Comparison of ENCODE assay signal across 10 cellular contexts in genomic region chr7:150447966-150448788, GRCh38. TPM values are rescaled to one million over a fixed set of nuclear protein-coding genes. Genes with fewer than 3 reads are reported as not detected.
DNase-seq lines count a peak whose midpoint lies in the region; ATAC-seq and TF ChIP-seq lines count a peak whose summit lies in the region.
"Had no signal": no experiment of that assay in that cellular context is flagged by ENCODE, and none has a peak within 500 bp of the region (broad histone marks: within the 10 kb centered on the region; RNA-seq: fewer than 3 reads in every experiment).

No MANE protein-coding gene starts in this region.

- H3K4me3 ChIP-seq in SK-N-SH (ENCODE audit: low read depth in 2 of 2, low read length in 1 of 2): no peak overlapping the region; a peak in 1 of 4 replicates
- no peak overlapping the region for H3K4me3 ChIP-seq in H7 (ENCODE audit: insufficient read depth, low read depth, low read length)
- H3K4me3 ChIP-seq in OCI-LY7 (ENCODE audit: low read depth, low read length, poor library complexity, severe bottlenecking): no peak overlapping the region

- H3K4me1 Mint-ChIP-seq in natural killer cell: peaks cover 47 to 59% of the 10 kb centered on the region in 2 donors

- CTCF ChIA-PET in SK-N-SH (lab: Yijun Ruan, JAX): interaction anchor here (0.7 to 2.6 kb wide), 50 partner anchors 10 to 735 kb away, joined by 3 to 13 read pairs (median 4); no protein-coding TSS in a partner anchor
- CTCF ChIA-PET in OCI-LY7 (lab: Charles Lee; ENCODE audit: unreplicated experiment): no interaction called here

- TF ChIP-seq EP300 in SK-N-SH (IDR thresholded peaks at IDR 0.05; ENCODE audit: borderline replicate concordance in 1 of 2, low read depth in 1 of 2, low read length in 1 of 2): no peak

- H3K9me3 Mint-ChIP-seq in natural killer cell: no peaks in the 10 kb centered on the region

- H3K36me3 ChIP-seq in SK-N-SH (replicated peaks in 1 of 2; ENCODE audit: control insufficient read depth in 1 of 2, insufficient read depth in 2 of 2, low read length in 1 of 2) (no peaks in the 10 kb centered on the region), H7 (replicated peaks; ENCODE audit: control insufficient read depth, insufficient read depth, low read length) (no peaks in the 10 kb centered on the region), OCI-LY7 (ENCODE audit: insufficient read depth, low read length) (no peaks in the 10 kb centered on the region)

- TF ChIP-seq CTCF in SK-N-SH (IDR thresholded peaks at IDR 0.05) (no peak), VCaP (conservative IDR thresholded peaks at IDR 0.05) (0 out of 2 replicates have a peak, but pooled peaks have one; percentile 19), natural killer cell (IDR thresholded peaks at IDR 0.05) (no peak), OCI-LY7 (conservative IDR thresholded peaks at IDR 0.05; ENCODE audit: low read length) (no peak)

- no TSS peak for BruUV-seq in OCI-LY7 (replicated peaks; lab: Mats Ljungman, UMichigan)

- ATAC-seq in SK-N-SH treated with all-trans-retinoic acid at 6 μM for 48 hours: peak; percentile 42
- peak in 1 of 3 donors; percentile 2 for ATAC-seq in natural killer cell

- H3K4me1 ChIP-seq in SK-N-SH (ENCODE audit: control insufficient read depth in 1 of 2, insufficient read depth in 2 of 2, low read depth in 1 of 2, low read length in 1 of 2) (no peaks in the 10 kb centered on the region), OCI-LY7 (ENCODE audit: insufficient read depth, low read length, poor library complexity, severe bottlenecking) (no peaks in the 10 kb centered on the region)

- no peak overlapping the region for H3K27ac ChIP-seq in SK-N-SH (ENCODE audit: low read depth in 2 of 2, low read length in 1 of 2)
- H3K27ac ChIP-seq in VCaP: no peak overlapping the region; the same call in 1 of the 2 replicates
- H3K27ac ChIP-seq in OCI-LY7 (ENCODE audit: low read depth, low read length, poor library complexity, severe bottlenecking): no peak overlapping the region

- peak overlapping the region; percentile 96 for H3K4me3 Mint-ChIP-seq in natural killer cell

- H3K4me2 ChIP-seq in SK-N-SH (no peak overlapping the region), OCI-LY7 (ENCODE audit: low read length) (no peak overlapping the region)

- TF ChIP-seq RAD21 in SK-N-SH (IDR thresholded peaks at IDR 0.05; ENCODE audit: low read length): no peak

- H3K79me2 ChIP-seq in SK-N-SH (ENCODE audit: insufficient read depth) (no peaks in the 10 kb centered on the region), OCI-LY7 (ENCODE audit: insufficient read depth, low read depth, low read length) (no peaks in the 10 kb centered on the region)

- H2AFZ ChIP-seq in SK-N-SH (ENCODE audit: low read depth) (no peak overlapping the region), OCI-LY7 (ENCODE audit: low read length) (no peak overlapping the region)

- H4K20me1 ChIP-seq in SK-N-SH (ENCODE audit: insufficient read depth): no peaks in the 10 kb centered on the region
- no peaks in the 10 kb centered on the region for H4K20me1 ChIP-seq in OCI-LY7 (ENCODE audit: insufficient read depth, low read length)

- no peaks in the 10 kb centered on the region for H3F3A ChIP-seq in SK-N-SH (replicated peaks; ENCODE audit: insufficient read depth)

- WGBS in SK-N-SH (ENCODE audit: low lambda C conversion rate): 64% methylated on average over 32 of the region's 32 CpGs

- H3K9me3 ChIP-seq in SK-N-SH (no peaks in the 10 kb centered on the region), OCI-LY7 (ENCODE audit: low read length) (no peaks in the 10 kb centered on the region)

- no peaks in the 10 kb centered on the region for H3K9me2 ChIP-seq in SK-N-SH
- no peaks in the 10 kb centered on the region for H3K9me2 ChIP-seq in OCI-LY7 (ENCODE audit: insufficient read depth, low read length)

- no peak for DNase-seq in SK-N-SH
- peak; percentile 46 for DNase-seq in H7
- no peak for DNase-seq in natural killer cell
- DNase-seq in activated gamma-delta T cell (lab: John Stamatoyannopoulos, UW): no peak
- DNase-seq in stimulated activated CD8-positive, alpha-beta memory T cell treated with anti-CD3 and anti-CD28 coated beads, Interleukin-4, amount 100 ng/mL, for 48 hours: no peak
- no peak for DNase-seq in OCI-LY7 (ENCODE audit: low spot score)

- no peaks in the 10 kb centered on the region for H3K36me3 Mint-ChIP-seq in natural killer cell

- no peak overlapping the region for H3K9ac ChIP-seq in SK-N-SH

- peak overlapping the region; percentile 92 to 97 for H3K27ac Mint-ChIP-seq in natural killer cell

- H3K27me3 Mint-ChIP-seq in natural killer cell (ENCODE audit: low read depth in 2 of 2): no peaks in the 10 kb centered on the region

- POLR2A ChIA-PET in SK-N-SH (lab: Yijun Ruan, JAX) (no interaction called here), OCI-LY7 (lab: Charles Lee) (interaction anchor here (1.1 kb wide), 1 partner anchor 41 kb away, joined by 5 read pairs; no protein-coding TSS in a partner anchor)

- intact Hi-C loops in natural killer cell (cut with micrococcal nuclease) (loop anchor here (1.0 to 2.0 kb wide), 2 partner anchors 221 to 309 kb away; no protein-coding TSS in a partner anchor), OCI-LY7 (cut with micrococcal nuclease; ENCODE audit: unreplicated experiment) (loop anchor here (5.0 kb wide), 2 partner anchors 114 to 309 kb away; no protein-coding TSS in a partner anchor)

- peaks cover 31% of the 10 kb centered on the region; the same call in 1 of the 2 replicates for H3K27me3 ChIP-seq in SK-N-SH (ENCODE audit: insufficient read depth)
- peaks cover 4% of the 10 kb centered on the region for H3K27me3 ChIP-seq in H7 (ENCODE audit: control insufficient read depth, insufficient read depth, low read length)

TF ChIP-seq in SK-N-SH treated with all-trans-retinoic acid at 6 μM for 48 hours, 23 proteins besides CTCF, POLR2A, EP300 and RAD21 (continues in another document):
- TF ChIP-seq ARNTL (CRISPR knock-in tag; IDR thresholded peaks at IDR 0.05; ENCODE audit: borderline replicate concordance, low read depth) (no peak), RARB (CRISPR knock-in tag; IDR thresholded peaks at IDR 0.05) (no peak), OSR1 (CRISPR knock-in tag; IDR thresholded peaks at IDR 0.05) (no peak), ZC3H10 (CRISPR knock-in tag; IDR thresholded peaks at IDR 0.05) (no peak), ZNF565 (CRISPR knock-in tag; conservative IDR thresholded peaks at IDR 0.05; ENCODE audit: low read depth) (no peak), SNAI2 (CRISPR knock-in tag; IDR thresholded peaks at IDR 0.05) (no peak), CSDC2 (CRISPR knock-in tag; IDR thresholded peaks at IDR 0.05) (no peak)

TF ChIP-seq in SK-N-SH, 30 proteins besides CTCF, POLR2A, EP300 and RAD21 (continues in another document):
- TF ChIP-seq EZH2phosphoT487 (IDR thresholded peaks at IDR 0.05; ENCODE audit: borderline replicate concordance, low read depth) (no peak), MAX (IDR thresholded peaks at IDR 0.05; ENCODE audit: low read depth) (no peak), NRF1 (IDR thresholded peaks at IDR 0.05; ENCODE audit: low read depth, low read length) (no peak), USF2 (IDR thresholded peaks at IDR 0.05; ENCODE audit: borderline replicate concordance, low read depth, low read length) (no peak), REST (IDR thresholded peaks at IDR 0.05; ENCODE audit: low read depth, low read length) (no peak), POLR2AphosphoS5 (IDR thresholded peaks at IDR 0.05; ENCODE audit: low read depth, low read length) (no peak), USF1 (IDR thresholded peaks at IDR 0.05; ENCODE audit: borderline replicate concordance, low read depth) (no peak)

RNA-seq across cellular contexts. Expression of gene GIMAP8, which starts 2.3 kb away (rescaled TPM):
- polyA plus RNA-seq in SK-N-SH (2012; rRNA removed): not detected in 2 replicates
- polyA plus RNA-seq in SK-N-SH (2012; cell fraction: cytosol; rRNA removed): not detected in 2 replicates
- polyA plus RNA-seq in SK-N-SH (2012; cell fraction: nucleus; rRNA removed): 0.01 TPM in 1 of 2 replicates, not detected in the other
- not detected in 2 replicates for total RNA-seq in H7 (2014; rRNA removed; shearing (Covaris generic))
- 10 to 100 TPM in 1 of 3 donors, 1 to 10 TPM in 2; 6.7 to 17.7 (median 8.4) TPM for total RNA-seq in natural killer cell
- not detected in 2 replicates for total RNA-seq in OCI-LY7 (2014; rRNA removed; shearing (Covaris generic))
- not detected in 2 replicates for total RNA-seq in OCI-LY7 (2022)
- total RNA-seq: G401, MCF 10A had no signal
